In the genomic region with DNA sequence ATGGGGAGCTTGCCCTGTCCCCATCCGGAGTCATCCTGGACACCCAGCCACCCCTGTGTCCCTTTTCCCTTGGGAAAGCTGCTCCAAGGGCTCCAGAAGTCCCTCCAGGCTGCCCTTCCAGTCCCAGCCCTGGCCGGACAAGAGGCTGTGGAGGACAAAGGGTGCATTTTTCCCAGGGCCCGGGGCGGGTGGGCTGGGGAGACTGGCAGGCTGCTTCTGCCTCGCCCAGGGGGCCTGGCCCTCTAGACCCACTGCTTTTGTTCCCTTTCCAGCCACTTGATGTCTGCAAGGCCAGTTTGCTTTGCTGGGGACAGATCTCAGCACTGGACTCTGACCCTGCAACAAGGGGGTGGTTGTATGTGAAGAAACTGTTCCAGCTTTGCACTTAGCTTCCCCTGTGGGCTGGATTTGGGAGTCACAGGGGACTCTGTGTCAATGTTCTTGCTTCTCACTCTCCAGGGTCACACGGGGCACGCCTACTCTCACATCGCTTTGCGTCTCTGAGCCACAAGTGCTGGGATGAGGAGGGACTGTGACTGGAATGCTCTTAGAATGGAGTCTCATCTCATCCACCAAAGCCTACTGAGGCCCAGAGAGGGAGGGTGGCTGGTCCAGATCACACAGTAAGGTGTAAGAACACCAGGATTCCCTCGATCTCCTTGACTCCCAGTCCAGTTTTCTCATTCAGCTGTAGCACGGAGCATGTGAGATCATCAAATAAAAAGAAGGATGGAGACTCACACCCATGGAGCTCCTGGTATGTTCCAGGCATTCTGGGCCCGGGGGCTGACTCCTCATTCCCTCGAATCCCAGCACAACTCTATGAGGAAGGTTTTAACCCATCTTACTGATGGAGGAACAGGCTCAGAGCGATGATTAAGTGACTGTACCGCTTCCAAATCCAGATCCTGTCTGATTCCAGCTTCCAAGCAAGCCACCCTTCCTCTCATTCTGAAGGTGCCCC, we compare ENCODE assay signal across 1 cellular context.
TF ChIP-seq lines count a peak whose summit lies in the region.

No MANE protein-coding gene starts in this region.

TF ChIP-seq in liver, 16 proteins besides CTCF, POLR2A, EP300 and RAD21 (continued from another document):
- TF ChIP-seq REST (IDR thresholded peaks at IDR 0.05) (peak; percentile 38), GABPA (IDR thresholded peaks at IDR 0.05 in 1 of 2, conservative IDR thresholded peaks at IDR 0.05 in 1 of 2) (no peak), HNF4G (IDR thresholded peaks at IDR 0.05) (peak; percentile 70), HNF4A (conservative IDR thresholded peaks at IDR 0.05) (peak; percentile 86 to 89), FOXA1 (IDR thresholded peaks at IDR 0.05) (no peak)
TF ChIP-seq in liver: peak in this region for 8.
